In genomic region chr13:79128158-79128557, GRCh38 we compare ENCODE assay signal across 11 cellular contexts.
DNase-seq lines count a peak whose midpoint lies in the region; ATAC-seq and TF ChIP-seq lines count a peak whose summit lies in the region.
"Had no signal": no experiment of that assay in that cellular context is flagged by ENCODE, and none has a peak within 500 bp of the region (broad histone marks: within the 10 kb centered on the region; RNA-seq: fewer than 3 reads in every experiment).

No MANE protein-coding gene starts in this region.

- no peak overlapping the region for H3K4me3 ChIP-seq in BLaER1 treated with 17β-estradiol and CSF1 and Interleukin-3, amounts not matched to agents 10 nM and 100 nM
- H3K4me3 ChIP-seq in fibroblast of lung (replicated peaks in 1 of 4; ENCODE audit: control extremely low read depth in 1 of 4, insufficient read depth in 1 of 4, low read depth in 3 of 4, low read length in 4 of 4), result no peak overlapping the region

- H4K20me1 ChIP-seq in BLaER1 treated with 17β-estradiol and CSF1 and Interleukin-3, amounts not matched to agents 10 nM and 100 nM, result no peaks in the 10 kb centered on the region
- H4K20me1 ChIP-seq in fibroblast of lung (ENCODE audit: control insufficient read depth, extremely low read depth, insufficient read depth, low read length), result no peaks in the 10 kb centered on the region

- H3K27ac ChIP-seq in BLaER1 treated with 17β-estradiol and CSF1 and Interleukin-3, amounts not matched to agents 10 nM and 100 nM, result no peak overlapping the region
- no peak overlapping the region for H3K27ac ChIP-seq in fibroblast of lung (ENCODE audit: insufficient read depth, low read length)

- no peaks in the 10 kb centered on the region; a peak in 2 of 22 replicates for H3K9me3 ChIP-seq in BLaER1 treated with 17β-estradiol and CSF1 and Interleukin-3, amounts not matched to agents 10 nM and 100 nM (replicated peaks in 1 of 11)
- H3K9me3 ChIP-seq in fibroblast of lung (ENCODE audit: control insufficient read depth, insufficient read depth, low read depth, low read length), result no peaks in the 10 kb centered on the region

- H3K9ac ChIP-seq in BLaER1 treated with 17β-estradiol and CSF1 and Interleukin-3, amounts not matched to agents 10 nM and 100 nM, result no peak overlapping the region
- no peak overlapping the region for H3K9ac ChIP-seq in fibroblast of lung (ENCODE audit: insufficient read depth, low read length)

- H3K27me3 ChIP-seq in BLaER1 treated with 17β-estradiol and CSF1 and Interleukin-3, amounts not matched to agents 10 nM and 100 nM, result no peaks in the 10 kb centered on the region
- H3K27me3 ChIP-seq in fibroblast of lung (ENCODE audit: control insufficient read depth, insufficient read depth, low read length), result no peaks in the 10 kb centered on the region

- H3K36me3 ChIP-seq in BLaER1 treated with 17β-estradiol and CSF1 and Interleukin-3, amounts not matched to agents 10 nM and 100 nM, result no peaks in the 10 kb centered on the region
- no peaks in the 10 kb centered on the region for H3K36me3 ChIP-seq in fibroblast of lung (ENCODE audit: control insufficient read depth, insufficient read depth, low read length)

- peak; percentile 69 for ATAC-seq in HG03469 (IDR thresholded peaks at IDR 0.05; ENCODE audit: unreplicated experiment)
- ATAC-seq in HG02973 (IDR thresholded peaks at IDR 0.05; ENCODE audit: unreplicated experiment), result no peak
- ATAC-seq: activated CD8-positive, alpha-beta T cell treated with anti-CD3 and anti-CD28 coated beads for 36 hours had no signal

- DNase-seq in RKO (ENCODE audit: low spot score), result peak; percentile 57
- DNase-seq in fibroblast of lung (ENCODE audit: low read depth in 2 of 2), result peak; percentile 74 to 77
- DNase-seq in islet precursor cell, result no peak
- DNase-seq in inferior parietal cortex (ENCODE audit: extremely low spot score), result no peak
- DNase-seq in NCI-H146 (lab: John Stamatoyannopoulos, UW), result no peak
- DNase-seq: activated CD8-positive, alpha-beta T cell treated with anti-CD3 and anti-CD28 coated beads for 36 hours; effector CD4-positive, alpha-beta T cell; naive B cell had no signal

- peak overlapping the region in 6 of 11 experiments; percentile 12 to 46 (median 26); a peak in 8 of 22 replicates for H3K4me2 ChIP-seq in BLaER1 treated with 17β-estradiol and CSF1 and Interleukin-3, amounts not matched to agents 10 nM and 100 nM
- H3K4me2 ChIP-seq in fibroblast of lung (ENCODE audit: extremely low read depth, insufficient read depth, low read length), result no peak overlapping the region

- TF ChIP-seq CTCF in fibroblast of lung (conservative IDR thresholded peaks at IDR 0.05 in 1 of 2, IDR thresholded peaks at IDR 0.05 in 1 of 2; ENCODE audit: low read depth in 1 of 2, low read length in 2 of 2), result no peak

- H3K79me2 ChIP-seq in fibroblast of lung (ENCODE audit: control insufficient read depth, insufficient read depth, low read length), result no peaks in the 10 kb centered on the region

- no peak overlapping the region for H2AFZ ChIP-seq in fibroblast of lung (ENCODE audit: low read length)

- H3K4me1 ChIP-seq in BLaER1 treated with 17β-estradiol and CSF1 and Interleukin-3, amounts not matched to agents 10 nM and 100 nM, result peaks cover 0 to 11% (median 3%) of the 10 kb centered on the region in 10 experiments; a peak in 9 of 20 replicates
- H3K4me1 ChIP-seq in fibroblast of lung (ENCODE audit: control insufficient read depth, extremely low read depth, insufficient read depth, low read length), result no peaks in the 10 kb centered on the region

Comparison
In these comparisons a context has a peak if more than half of its experiments do, and no peak if none do; other contexts are left out.
1. DNase-seq: peak in RKO (single experiment) and fibroblast of lung (2 of 2); none in islet precursor cell (single experiment), inferior parietal cortex (single experiment) and NCI-H146 (single experiment).